In the genomic region with DNA sequence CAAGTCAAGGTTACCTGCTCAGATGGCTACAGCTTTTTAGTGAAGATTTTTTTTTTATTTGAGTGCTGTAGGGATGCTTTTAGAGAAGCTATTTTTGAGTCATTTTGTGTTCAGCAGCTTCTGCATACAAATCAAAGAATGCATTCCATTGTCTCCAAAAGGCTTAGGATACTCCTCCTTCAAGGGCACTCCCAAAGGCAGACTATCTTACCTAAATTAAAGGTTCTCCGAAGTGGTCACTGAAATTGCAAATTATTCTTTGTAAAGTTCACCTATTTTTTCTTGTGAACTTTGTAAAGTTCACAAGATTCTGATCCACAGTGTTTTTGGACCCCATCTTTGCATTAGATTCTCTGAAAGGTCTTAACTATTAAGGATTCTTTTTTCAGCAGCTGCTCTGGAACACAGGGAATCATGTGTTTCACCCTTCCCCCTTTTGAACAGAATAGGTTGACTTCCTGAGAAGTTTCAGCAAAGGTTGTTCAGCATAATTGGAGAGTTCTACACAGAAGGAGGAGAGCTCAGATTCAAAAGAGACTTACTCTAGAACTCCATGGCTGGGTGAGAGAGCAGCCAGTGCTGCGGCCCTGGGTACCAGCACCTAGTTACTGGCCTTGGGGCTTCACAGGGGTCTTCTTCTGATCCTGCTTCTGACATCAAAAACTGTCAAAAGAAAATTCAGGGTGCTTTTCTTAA, we compare ENCODE assay signal across 9 cellular contexts. TPM values are rescaled to one million over a fixed set of nuclear protein-coding genes. Genes with fewer than 3 reads are reported as not detected.
DNase-seq lines count a peak whose midpoint lies in the region; ATAC-seq lines count a peak whose summit lies in the region.
"Had no signal": no experiment of that assay in that cellular context is flagged by ENCODE, and none has a peak within 500 bp of the region (broad histone marks: within the 10 kb centered on the region; RNA-seq: fewer than 3 reads in every experiment).

No MANE protein-coding gene starts in this region.

- peak; percentile 35 for DNase-seq in A172 (ENCODE audit: low spot score)
- no peak for DNase-seq in left lobe of liver (ENCODE audit: low spot score)
- DNase-seq in MV-4-11 (lab: John Stamatoyannopoulos, UW) = no peak
- no peak for DNase-seq in T-helper 17 cell
- DNase-seq in immature natural killer cell = no peak
- DNase-seq in SKM-1 treated with dmso at 0.1 percent for 144 hours (lab: John Stamatoyannopoulos, UW; ENCODE audit: unreplicated experiment) = no peak
- DNase-seq: GF-D8 had no signal

- no peaks in the 10 kb centered on the region for H3K27me3 Mint-ChIP-seq in activated T-helper 17 cell treated with anti-CD3 and anti-CD28 coated beads, Interleukin-2, amount 50 U/mL, for 72 hours
- H3K27me3 Mint-ChIP-seq in T-helper 17 cell (no peaks in the 10 kb centered on the region), immature natural killer cell (ENCODE audit: low read depth in 3 of 3) (peaks cover 0 to 2% (median 1%) of the 10 kb centered on the region in 3 donors)

- no peaks in the 10 kb centered on the region for H3K9me3 ChIP-seq in T-helper 17 cell (ENCODE audit: control insufficient read depth, low read length, poor library complexity, severe bottlenecking)

- peaks cover 18% of the 10 kb centered on the region for H3K4me1 Mint-ChIP-seq in activated T-helper 17 cell treated with anti-CD3 and anti-CD28 coated beads, Interleukin-2, amount 50 U/mL, for 72 hours
- peaks cover 13% of the 10 kb centered on the region for H3K4me1 Mint-ChIP-seq in T-helper 17 cell
- H3K4me1 Mint-ChIP-seq in immature natural killer cell = peaks cover 8 to 38% of the 10 kb centered on the region in 2 donors

- peak overlapping the region; percentile 61 for H3K4me3 Mint-ChIP-seq in activated T-helper 17 cell treated with anti-CD3 and anti-CD28 coated beads, Interleukin-2, amount 50 U/mL, for 72 hours
- H3K4me3 Mint-ChIP-seq in T-helper 17 cell = no peak overlapping the region
- H3K4me3 Mint-ChIP-seq in immature natural killer cell = no peak overlapping the region

- no peaks in the 10 kb centered on the region for H3K9me3 Mint-ChIP-seq in activated T-helper 17 cell treated with anti-CD3 and anti-CD28 coated beads, Interleukin-2, amount 50 U/mL, for 72 hours
- peaks cover 0 to 1% (median under 1%) of the 10 kb centered on the region in 6 donors for H3K9me3 Mint-ChIP-seq in immature natural killer cell

- peaks cover 82% of the 10 kb centered on the region for H3K36me3 Mint-ChIP-seq in activated T-helper 17 cell treated with anti-CD3 and anti-CD28 coated beads, Interleukin-2, amount 50 U/mL, for 72 hours (ENCODE audit: low read depth)
- peaks cover 9% of the 10 kb centered on the region for H3K36me3 Mint-ChIP-seq in T-helper 17 cell (ENCODE audit: low read depth)
- peaks cover 15 to 55% (median 20%) of the 10 kb centered on the region in 3 donors for H3K36me3 Mint-ChIP-seq in immature natural killer cell

- ATAC-seq in GM21825 (IDR thresholded peaks at IDR 0.05; ENCODE audit: unreplicated experiment) (peak; percentile 32), left lobe of liver (peak; percentile 48), T-helper 17 cell (no peak)
- peak; percentile 44 for ATAC-seq in activated T-helper 17 cell treated with anti-CD3 and anti-CD28 coated beads, Interleukin-2, amount 50 U/mL, for 72 hours (replicated peaks)

- H3K27ac Mint-ChIP-seq in activated T-helper 17 cell treated with anti-CD3 and anti-CD28 coated beads, Interleukin-2, amount 50 U/mL, for 72 hours = peak overlapping the region; percentile 81
- H3K27ac Mint-ChIP-seq in T-helper 17 cell (no peak overlapping the region), immature natural killer cell (peak overlapping the region in 2 of 6 donors; percentile 30 to 40)

RNA-seq across cellular contexts. Expression of gene CLIP4, which starts 14.5 kb away (rescaled TPM):
- total RNA-seq in A172 (2014; rRNA removed; shearing (Covaris generic)) = 26.9 and 40.2 TPM in 2 replicates
- total RNA-seq in activated T-helper 17 cell treated with anti-CD3 and anti-CD28 coated beads, Interleukin-2, amount 50 U/mL, for 72 hours = 10 to 100 TPM; 23.3 to 24.5 TPM
- total RNA-seq in left lobe of liver = 3.8 TPM
- total RNA-seq in T-helper 17 cell = 10 to 100 TPM; 36.8 to 41.6 TPM
- 10 to 100 TPM; 20.4 to 32.7 (median 20.5) TPM for polyA plus RNA-seq in immature natural killer cell

RNA-seq across cellular contexts. Expression of gene PCARE, which starts 55.4 kb away (rescaled TPM):
- total RNA-seq in A172 (2014; rRNA removed; shearing (Covaris generic)) = not detected in 2 replicates
- total RNA-seq in activated T-helper 17 cell treated with anti-CD3 and anti-CD28 coated beads, Interleukin-2, amount 50 U/mL, for 72 hours = not detected
- total RNA-seq in left lobe of liver (not detected), T-helper 17 cell (not detected)
- not detected for polyA plus RNA-seq in immature natural killer cell
